ENCODE assay signal across 15 cellular contexts in the genomic region with DNA sequence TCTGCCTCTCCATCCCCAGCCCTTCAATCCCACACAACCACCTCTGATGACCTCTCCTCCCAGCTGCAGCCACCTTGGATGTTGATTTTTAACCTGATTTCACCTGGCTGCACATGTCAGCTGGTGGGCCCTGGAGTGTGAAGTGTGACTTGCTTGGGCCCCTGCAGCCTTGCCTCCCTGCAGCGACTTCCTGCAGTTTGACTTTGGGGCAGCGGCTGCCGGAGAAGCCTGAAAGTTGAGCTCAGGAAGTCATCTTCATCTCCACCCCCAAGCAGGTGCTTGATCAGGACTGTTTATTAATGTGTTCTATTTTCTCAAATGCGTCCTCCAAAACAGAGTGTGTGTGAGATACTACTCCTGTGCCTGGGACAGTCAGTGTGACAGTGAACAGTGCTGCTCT.
DNase-seq lines count a peak whose midpoint lies in the region; ATAC-seq and TF ChIP-seq lines count a peak whose summit lies in the region.
"Had no signal": no experiment of that assay in that cellular context is flagged by ENCODE, and none has a peak within 500 bp of the region (broad histone marks: within the 10 kb centered on the region; RNA-seq: fewer than 3 reads in every experiment).

No MANE protein-coding gene starts in this region.

- TF ChIP-seq CTCF in smooth muscle cell (IDR thresholded peaks at IDR 0.05; ENCODE audit: borderline replicate concordance, insufficient read depth, poor library complexity, severe bottlenecking) = no peak
- no peak for TF ChIP-seq CTCF in GM10266 (IDR thresholded peaks at IDR 0.05; ENCODE audit: control insufficient read depth, insufficient read depth, low read depth, missing control alignments)
- no peak for TF ChIP-seq CTCF in type B pancreatic cell (conservative IDR thresholded peaks at IDR 0.05)
- TF ChIP-seq CTCF in omental fat pad (IDR thresholded peaks at IDR 0.05) = no peak

- H3K27ac Mint-ChIP-seq in naive B cell (peak overlapping the region; percentile 81 to 95 (median 90)), type B pancreatic cell (no peak overlapping the region)

- DNase-seq in naive B cell (peak; percentile 18), smooth muscle cell (lab: John Stamatoyannopoulos, UW; ENCODE audit: unreplicated experiment) (no peak), GM10266 (ENCODE audit: extremely low spot score) (no peak), type B pancreatic cell (ENCODE audit: extremely low spot score, unreplicated experiment) (no peak), omental fat pad (ENCODE audit: low spot score) (no peak)
- DNase-seq: amniotic stem cell; effector CD8-positive, alpha-beta T cell; head of caudate nucleus; lower lobe of right lung; NCI-H524 treated with DMSO at 0.1 percent for 48 hours had no signal

- WGBS in smooth muscle cell (ENCODE audit: low lambda C conversion rate) = 90% methylated on average over 4 of the region's 4 CpGs

- H3F3A ChIP-seq in smooth muscle cell (ENCODE audit: low read depth) = no peaks in the 10 kb centered on the region

- no peak overlapping the region for H3K27ac ChIP-seq in smooth muscle cell (ENCODE audit: low read depth)
- H3K27ac ChIP-seq: lower lobe of right lung, SK-N-MC, thoracic aorta had no signal

- no peaks in the 10 kb centered on the region for H3K9me3 Mint-ChIP-seq in naive B cell
- H3K9me3 Mint-ChIP-seq in type B pancreatic cell = peaks cover 8% of the 10 kb centered on the region

- H3K36me3 Mint-ChIP-seq in naive B cell (no peaks in the 10 kb centered on the region), type B pancreatic cell (peaks cover 7% of the 10 kb centered on the region)

- H3K36me3 ChIP-seq in smooth muscle cell (ENCODE audit: low read depth) = no peaks in the 10 kb centered on the region
- H3K36me3 ChIP-seq: lower lobe of right lung, thoracic aorta had no signal

- no peak overlapping the region for H3K4me3 ChIP-seq in smooth muscle cell
- H3K4me3 ChIP-seq: lower lobe of right lung, SK-N-MC, thoracic aorta had no signal

- H3K27me3 ChIP-seq in smooth muscle cell (ENCODE audit: low read depth) = no peaks in the 10 kb centered on the region

- no peaks in the 10 kb centered on the region for H3K9me3 ChIP-seq in smooth muscle cell (replicated peaks; ENCODE audit: low read depth)
- H3K9me3 ChIP-seq: lower lobe of right lung, thoracic aorta had no signal

- H3K4me3 Mint-ChIP-seq in naive B cell (peak overlapping the region in 7 of 8 donors; percentile 65 to 91 (median 78)), type B pancreatic cell (no peak overlapping the region)

- peaks cover 37 to 55% (median 45%) of the 10 kb centered on the region in 3 donors for H3K4me1 Mint-ChIP-seq in naive B cell
- H3K4me1 Mint-ChIP-seq in type B pancreatic cell (ENCODE audit: unreplicated experiment) = peaks cover 41% of the 10 kb centered on the region

- no peaks in the 10 kb centered on the region for H3K27me3 Mint-ChIP-seq in naive B cell
- no peaks in the 10 kb centered on the region for H3K27me3 Mint-ChIP-seq in type B pancreatic cell

- H3K4me2 ChIP-seq in smooth muscle cell = no peak overlapping the region

- H3K79me2 ChIP-seq in smooth muscle cell (ENCODE audit: low read depth) = no peaks in the 10 kb centered on the region

- no peak overlapping the region for H3K9ac ChIP-seq in smooth muscle cell (ENCODE audit: low read depth)

- H4K20me1 ChIP-seq in smooth muscle cell (ENCODE audit: low read depth) = no peaks in the 10 kb centered on the region

- H3K4me1 ChIP-seq in smooth muscle cell (ENCODE audit: low read depth) = peaks cover 15% of the 10 kb centered on the region
- H3K4me1 ChIP-seq: lower lobe of right lung had no signal

- no peak overlapping the region for H2AFZ ChIP-seq in smooth muscle cell (ENCODE audit: low read depth)

- ATAC-seq in GM18868 (IDR thresholded peaks at IDR 0.05; ENCODE audit: unreplicated experiment) = peak; percentile 64
- ATAC-seq in GM21526 (IDR thresholded peaks at IDR 0.05; ENCODE audit: low FRiP score, unreplicated experiment) = peak; percentile 56
- ATAC-seq in HG03432 (IDR thresholded peaks at IDR 0.05; ENCODE audit: unreplicated experiment) = peak; percentile 73
- ATAC-seq in naive B cell (ENCODE audit: low read depth in 2 of 2) = peak; percentile 66 to 73
- ATAC-seq in omental fat pad (ENCODE audit: low FRiP score) = no peak
